Comparison of ENCODE assay signal across 23 cellular contexts in the genomic region with DNA sequence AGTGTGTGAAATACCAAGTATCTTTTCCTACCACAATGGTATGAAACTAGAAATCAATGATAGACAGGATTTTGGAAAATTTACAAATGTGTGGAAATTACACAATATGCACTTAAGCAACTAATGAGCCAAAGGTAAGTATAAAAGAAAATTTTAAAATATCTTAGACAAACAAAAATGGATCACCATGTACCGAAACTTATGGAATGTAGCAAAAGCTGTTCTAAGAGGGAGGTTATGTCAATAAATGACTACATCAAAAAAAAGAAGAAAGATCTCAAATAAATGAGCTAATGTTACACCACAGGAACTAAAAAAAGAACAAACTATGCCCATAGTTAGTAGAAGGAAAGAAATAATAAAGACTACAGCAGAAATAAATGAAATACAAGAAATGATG.
"Had no signal": no experiment of that assay in that cellular context is flagged by ENCODE, and none has a peak within 500 bp of the region (broad histone marks: within the 10 kb centered on the region; RNA-seq: fewer than 3 reads in every experiment).

No MANE protein-coding gene starts in this region.

- FAIRE-seq: endometrium had no signal

- H2AFZ ChIP-seq: hepatocyte had no signal

- H3K4me2 ChIP-seq: hepatocyte had no signal

- ATAC-seq: gastroesophageal sphincter; left colon; naive thymus-derived CD4-positive, alpha-beta T cell; psoas muscle had no signal

- H3K27ac ChIP-seq: epithelial cell of prostate, esophagus muscularis mucosa, gastroesophageal sphincter, hepatocyte, psoas muscle, right lobe of liver, stomach, transverse colon had no signal

- H3K36me3 ChIP-seq: esophagus muscularis mucosa, gastroesophageal sphincter, right lobe of liver, stomach, thoracic aorta, transverse colon had no signal

- H3K79me2 ChIP-seq: hepatocyte had no signal

- H3K4me1 ChIP-seq: esophagus muscularis mucosa, gastroesophageal sphincter, psoas muscle, right lobe of liver, stomach, transverse colon had no signal

- H3K27me3 ChIP-seq: esophagus muscularis mucosa, gastroesophageal sphincter, hepatocyte, right lobe of liver, stomach, transverse colon had no signal

- DNase-seq: cortex of kidney; effector memory CD4-positive, alpha-beta T cell; foreskin fibroblast; head of caudate nucleus; left colon; mammary epithelial cell; naive thymus-derived CD4-positive, alpha-beta T cell; nephron progenitor cell; psoas muscle; retina; right lobe of liver; stimulated activated CD4-positive, alpha-beta T cell treated with anti-CD3 and anti-CD28 coated beads, Interleukin-2, amount 100 ng/mL, for 24 hours; stimulated activated CD4-positive, alpha-beta T cell treated with anti-CD3 and anti-CD28 coated beads, Interleukin-4, amount 100 ng/mL, for 4 hours; stimulated activated naive CD4-positive, alpha-beta T cell; stomach; substantia nigra; transverse colon had no signal

- H3K4me3 ChIP-seq: esophagus muscularis mucosa, gastroesophageal sphincter, hepatocyte, psoas muscle, right lobe of liver, stomach, thoracic aorta, transverse colon had no signal
